In genomic region chr1:230159580-230159979, GRCh38 we compare ENCODE assay signal across 18 cellular contexts.
DNase-seq lines count a peak whose midpoint lies in the region; ATAC-seq and TF ChIP-seq lines count a peak whose summit lies in the region.
"Had no signal": no experiment of that assay in that cellular context is flagged by ENCODE, and none has a peak within 500 bp of the region (broad histone marks: within the 10 kb centered on the region; RNA-seq: fewer than 3 reads in every experiment).

No MANE protein-coding gene starts in this region.

- H2BK20ac ChIP-seq in H9 (ENCODE audit: low read depth, low read length, poor library complexity, severe bottlenecking), result no peak overlapping the region

- H3K79me1 ChIP-seq in H9 (ENCODE audit: insufficient read depth, low read depth, low read length, poor library complexity, severe bottlenecking), result peaks cover 4% of the 10 kb centered on the region

- no peak overlapping the region for H2BK120ac ChIP-seq in H9 (ENCODE audit: low read depth, low read length, poor library complexity, severe bottlenecking)

- H3K27ac Mint-ChIP-seq in H9, result no peak overlapping the region; a peak in 2 of 7 replicates
- H3K27ac Mint-ChIP-seq: activated naive CD8-positive, alpha-beta T cell treated with anti-CD3 and anti-CD28 coated beads for 36 hours had no signal

- H3K36me3 ChIP-seq in adipocyte (ENCODE audit: control insufficient read depth, insufficient read depth, low read length, severe bottlenecking) (peaks cover 3% of the 10 kb centered on the region), liver (ENCODE audit: control insufficient read depth in 4 of 4, insufficient read depth in 3 of 4, low read depth in 1 of 4, low read length in 3 of 4) (no peaks in the 10 kb centered on the region)
- H3K36me3 ChIP-seq: left ventricle myocardium inferior had no signal

- H4K20me1 ChIP-seq in H9 (ENCODE audit: control insufficient read depth, insufficient read depth, insufficient read length), result no peaks in the 10 kb centered on the region

- no peak overlapping the region for H4K5ac ChIP-seq in H9 (ENCODE audit: insufficient read length, low read depth, low read length)

- no peak overlapping the region for H3K4me2 ChIP-seq in H9 (ENCODE audit: insufficient read depth, insufficient read length, low read length)

- H3K79me2 ChIP-seq in H9 (ENCODE audit: insufficient read depth, low read length), result no peaks in the 10 kb centered on the region; the same call in 1 of the 2 replicates

- no peak overlapping the region for H3K14ac ChIP-seq in H9 (ENCODE audit: insufficient read depth, low read length)

- H3T11ph ChIP-seq in H9 (ENCODE audit: low read length), result no peak overlapping the region

- peak in 1 of 2 donors; percentile 52 for TF ChIP-seq RAD21 in liver (IDR thresholded peaks at IDR 0.05)

- WGBS in H9 (ENCODE audit: extremely low coverage, insufficient read length, low lambda C conversion rate), result no CpG with 5 or more reads among the region's 6 CpGs
- 40% methylated on average over 6 of the region's 6 CpGs for WGBS in liver

- no peak overlapping the region for H2AK5ac ChIP-seq in H9 (ENCODE audit: insufficient read length, low read length)

- H3K4me3 Mint-ChIP-seq in H9, result no peak overlapping the region
- H3K4me3 Mint-ChIP-seq: activated naive CD8-positive, alpha-beta T cell treated with anti-CD3 and anti-CD28 coated beads for 36 hours had no signal

- H3K18ac ChIP-seq in H9 (ENCODE audit: insufficient read length, low read depth, low read length), result no peak overlapping the region

- H3K23me2 ChIP-seq in H9 (ENCODE audit: insufficient read length, low read depth, low read length, poor library complexity, severe bottlenecking), result no peaks in the 10 kb centered on the region

- no peak overlapping the region for H4K91ac ChIP-seq in H9 (ENCODE audit: insufficient read length, low read depth, low read length)

- peaks cover 25 to 26% of the 10 kb centered on the region in 2 experiments for H3K4me1 Mint-ChIP-seq in H9

- H3K36me3 Mint-ChIP-seq in H9 (ENCODE audit: insufficient read depth in 1 of 3, low read depth in 3 of 3), result peaks cover 0 to 6% (median 5%) of the 10 kb centered on the region in 3 experiments; a peak in 3 of 7 replicates

- H2BK12ac ChIP-seq in H9 (ENCODE audit: insufficient read length, low read depth, low read length), result no peak overlapping the region

- no peak overlapping the region for H3K56ac ChIP-seq in H9 (ENCODE audit: insufficient read length, low read depth, low read length)

- no peak overlapping the region for H2BK5ac ChIP-seq in H9 (ENCODE audit: insufficient read length, low read length)

- no peak overlapping the region for H3K4me3 ChIP-seq in adipocyte (ENCODE audit: low read length)
- no peak overlapping the region for H3K4me3 ChIP-seq in liver (ENCODE audit: low read depth in 1 of 3, low read length in 3 of 3)
- H3K4me3 ChIP-seq: coronary artery, left ventricle myocardium inferior, testis had no signal

- H4K8ac ChIP-seq in H9 (replicated peaks; ENCODE audit: insufficient read length, low read depth, low read length), result no peak overlapping the region

- H3K27me3 ChIP-seq in H9 (ENCODE audit: insufficient read depth, low read length) (no peaks in the 10 kb centered on the region), adipocyte (replicated peaks; ENCODE audit: control insufficient read depth, insufficient read depth, low read length) (no peaks in the 10 kb centered on the region), liver (ENCODE audit: control insufficient read depth in 4 of 4, insufficient read depth in 4 of 4, low read length in 3 of 4) (no peaks in the 10 kb centered on the region)
- H3K27me3 ChIP-seq: testis had no signal

- H3K4ac ChIP-seq in H9 (ENCODE audit: low read depth, low read length), result no peak overlapping the region

- no peak overlapping the region for H3K9ac ChIP-seq in H9 (ENCODE audit: extremely low read depth, insufficient read length, low read length)
- H3K9ac ChIP-seq in adipocyte (ENCODE audit: low read length), result peak overlapping the region; percentile 44
- peak overlapping the region in 1 of 2 donors; percentile 13 for H3K9ac ChIP-seq in liver (ENCODE audit: low read depth in 1 of 2, low read length in 2 of 2)

- H3K4me1 ChIP-seq in H9 (ENCODE audit: insufficient read depth, low read length) (no peaks in the 10 kb centered on the region), adipocyte (ENCODE audit: control insufficient read depth, insufficient read depth, low read length) (peaks cover 61% of the 10 kb centered on the region), liver (ENCODE audit: control insufficient read depth in 4 of 4, insufficient read depth in 4 of 4, low read length in 3 of 4) (peaks cover 28 to 83% (median 65%) of the 10 kb centered on the region in 4 donors)

- no peak overlapping the region for H3K27ac ChIP-seq in H9 (ENCODE audit: insufficient read length, low read depth, low read length)
- H3K27ac ChIP-seq in liver (ENCODE audit: low read depth in 1 of 2, low read length in 2 of 2), result peak overlapping the region; percentile 91 to 93

- no peak overlapping the region for H3K23ac ChIP-seq in H9 (ENCODE audit: insufficient read length, low read depth, low read length)

- no peak for TF ChIP-seq CTCF in H9 (conservative IDR thresholded peaks at IDR 0.05)
- no peak for TF ChIP-seq CTCF in liver (IDR thresholded peaks at IDR 0.05; ENCODE audit: low read depth, low read length, missing input control)

- no peak overlapping the region for H2BK15ac ChIP-seq in H9 (ENCODE audit: low read depth, low read length)

- no peak overlapping the region for H2AFZ ChIP-seq in H9 (ENCODE audit: low read length)

- ATAC-seq in esophagus mucosa (no peak), HG03442 (IDR thresholded peaks at IDR 0.05; ENCODE audit: unreplicated experiment) (no peak)
- ATAC-seq: right cardiac atrium had no signal

- DNase-seq in H9, result peak; percentile 15
- DNase-seq in adipocyte (ENCODE audit: low read depth), result no peak
- peak; percentile 14 for DNase-seq in stimulated activated CD8-positive, alpha-beta memory T cell treated with anti-CD3 and anti-CD28 coated beads, Interleukin-4, amount 100 ng/mL, for 48 hours
- no peak for DNase-seq in AML-193 (lab: John Stamatoyannopoulos, UW)
- DNase-seq: activated CD4-positive, alpha-beta T cell treated with anti-CD3 and anti-CD28 coated beads for 48 hours; activated naive CD8-positive, alpha-beta T cell treated with anti-CD3 and anti-CD28 coated beads for 36 hours; H7; left ventricle myocardium inferior; NCI-H1436; OCI-M1; right cardiac atrium; stimulated activated CD4-positive, alpha-beta T cell treated with anti-CD3 and anti-CD28 coated beads, Interleukin-15, amount 100 ng/mL, for 24 hours; T-helper 1 cell had no signal

- no peaks in the 10 kb centered on the region for H3K27me3 Mint-ChIP-seq in H9 (ENCODE audit: low read depth)
- H3K27me3 Mint-ChIP-seq: activated naive CD8-positive, alpha-beta T cell treated with anti-CD3 and anti-CD28 coated beads for 36 hours had no signal

- H3K9me3 Mint-ChIP-seq in H9, result no peaks in the 10 kb centered on the region
- H3K9me3 Mint-ChIP-seq: activated naive CD8-positive, alpha-beta T cell treated with anti-CD3 and anti-CD28 coated beads for 36 hours had no signal

- H3K9me3 ChIP-seq in H9 (ENCODE audit: control insufficient read depth, low read depth, low read length) (no peaks in the 10 kb centered on the region), adipocyte (ENCODE audit: control insufficient read depth, low read length) (no peaks in the 10 kb centered on the region), liver (ENCODE audit: control insufficient read depth in 4 of 4, low read length in 3 of 4) (no peaks in the 10 kb centered on the region)
- H3K9me3 ChIP-seq: testis had no signal

TF ChIP-seq in liver, 16 proteins besides CTCF, POLR2A, EP300 and RAD21 (continues in another document):
- TF ChIP-seq FOXA1 (IDR thresholded peaks at IDR 0.05), result no peak
- TF ChIP-seq ATF3 (IDR thresholded peaks at IDR 0.05), result no peak
- TF ChIP-seq YY1 (IDR thresholded peaks at IDR 0.05), result no peak
- TF ChIP-seq GABPA (IDR thresholded peaks at IDR 0.05 in 1 of 2, conservative IDR thresholded peaks at IDR 0.05 in 1 of 2), result no peak
- TF ChIP-seq HNF4G (IDR thresholded peaks at IDR 0.05), result peak; percentile 35
- peak; percentile 96 to 97 for TF ChIP-seq RXRA (IDR thresholded peaks at IDR 0.05)
- TF ChIP-seq MAX (IDR thresholded peaks at IDR 0.05), result no peak
- no peak for TF ChIP-seq EGR1 (IDR thresholded peaks at IDR 0.05; ENCODE audit: low read depth in 2 of 2)
- TF ChIP-seq JUND (IDR thresholded peaks at IDR 0.05), result peak in 1 of 2 donors; percentile 40
- TF ChIP-seq HNF4A (conservative IDR thresholded peaks at IDR 0.05), result peak; percentile 74 to 83
- TF ChIP-seq TAF1 (conservative IDR thresholded peaks at IDR 0.05), result no peak
- TF ChIP-seq REST (IDR thresholded peaks at IDR 0.05), result no peak

Comparison
In these comparisons a context has a peak if more than half of its experiments do, and no peak if none do; other contexts are left out.
1. DNase-seq: peak in H9 (single experiment) and stimulated activated CD8-positive, alpha-beta memory T cell treated with anti-CD3 and anti-CD28 coated beads, Interleukin-4, amount 100 ng/mL, for 48 hours (single experiment); none in adipocyte (single experiment) and AML-193 (0 of 2).